In genomic region chr14:80212025-80212402, GRCh38 we compare ENCODE assay signal across 8 cellular contexts. TPM values are rescaled to one million over a fixed set of nuclear protein-coding genes. Genes with fewer than 3 reads are reported as not detected.
A peak's percentile ranks its signal among the peaks of the same experiment; 100 is the strongest.
DNase-seq lines count a peak whose midpoint lies in the region; ATAC-seq and TF ChIP-seq lines count a peak whose summit lies in the region.

No MANE protein-coding gene starts in this region.

- no peak overlapping the region for H3K4me2 ChIP-seq in mesenchymal stem cell (ENCODE audit: low read length, poor library complexity, severe bottlenecking)

- CTCF ChIA-PET in activated naive CD4-positive, alpha-beta T cell treated with anti-CD3 and anti-CD28 coated beads for 36 hours (lab: Charles Lee): no interaction called here

- H3K9me3 Mint-ChIP-seq in activated naive CD4-positive, alpha-beta T cell treated with anti-CD3 and anti-CD28 coated beads for 36 hours: no peaks in the 10 kb centered on the region

- peak overlapping the region; percentile 80 for H3K9ac ChIP-seq in mesenchymal stem cell (ENCODE audit: low read length)

- 15% methylated on average over 5 of the region's 5 CpGs for WGBS in mesenchymal stem cell

- H3K27me3 Mint-ChIP-seq in activated naive CD4-positive, alpha-beta T cell treated with anti-CD3 and anti-CD28 coated beads for 36 hours (ENCODE audit: low read depth): peaks cover 2% of the 10 kb centered on the region

- H2AK5ac ChIP-seq in mesenchymal stem cell (ENCODE audit: low read length, severe bottlenecking): no peak overlapping the region

- no peak overlapping the region for H4K91ac ChIP-seq in mesenchymal stem cell (ENCODE audit: low read length)

- H3K4ac ChIP-seq in mesenchymal stem cell (ENCODE audit: low read depth in 1 of 2, low read length in 2 of 2): no peak overlapping the region

- no peak overlapping the region for H2BK5ac ChIP-seq in mesenchymal stem cell (ENCODE audit: low read depth, low read length, poor library complexity, severe bottlenecking)

- H3K27me3 ChIP-seq in BE2C (no peaks in the 10 kb centered on the region; the same call in 1 of the 2 replicates), mesenchymal stem cell (ENCODE audit: control insufficient read depth in 1 of 2, insufficient read depth in 1 of 2, low read length in 2 of 2) (peaks cover 0 to 10% of the 10 kb centered on the region in 2 experiments), uterus (no peaks in the 10 kb centered on the region)

- peaks cover 4% of the 10 kb centered on the region for H3K4me1 Mint-ChIP-seq in activated naive CD4-positive, alpha-beta T cell treated with anti-CD3 and anti-CD28 coated beads for 36 hours (ENCODE audit: low read depth)

- no peaks in the 10 kb centered on the region for H3K36me3 Mint-ChIP-seq in activated naive CD4-positive, alpha-beta T cell treated with anti-CD3 and anti-CD28 coated beads for 36 hours (ENCODE audit: low read depth)

- in situ Hi-C loops in astrocyte of the cerebellum (cut with HindIII; ENCODE audit: low sequenced_read_pairs): no loop called here

- H3K4me1 ChIP-seq in BE2C (no peaks in the 10 kb centered on the region), mesenchymal stem cell (ENCODE audit: control insufficient read depth, insufficient read depth, low read depth, low read length) (no peaks in the 10 kb centered on the region), uterus (no peaks in the 10 kb centered on the region)

- no peak for TF ChIP-seq CTCF in BE2C (IDR thresholded peaks at IDR 0.05; ENCODE audit: low read depth, low read length)
- no peak for TF ChIP-seq CTCF in astrocyte of the cerebellum (IDR thresholded peaks at IDR 0.05; ENCODE audit: low read depth, low read length, missing control alignments)
- no peak for TF ChIP-seq CTCF in uterus (IDR thresholded peaks at IDR 0.05)

- H2BK120ac ChIP-seq in mesenchymal stem cell (ENCODE audit: low read depth, low read length): no peak overlapping the region

- H3K9me3 ChIP-seq in BE2C (no peaks in the 10 kb centered on the region), mesenchymal stem cell (ENCODE audit: control insufficient read depth, low read length) (no peaks in the 10 kb centered on the region), uterus (no peaks in the 10 kb centered on the region)

- H3K18ac ChIP-seq in mesenchymal stem cell (ENCODE audit: low read depth in 1 of 2, low read length in 2 of 2): no peak overlapping the region

- no peaks in the 10 kb centered on the region for H3K79me1 ChIP-seq in mesenchymal stem cell (replicated peaks; ENCODE audit: low read length, poor library complexity, severe bottlenecking)

- intact Hi-C loops in activated naive CD4-positive, alpha-beta T cell treated with anti-CD3 and anti-CD28 coated beads for 36 hours (cut with micrococcal nuclease): loop anchor here (10.0 kb wide), 1 partner anchor 373 kb away; no protein-coding TSS in a partner anchor
- intact Hi-C loops in uterus (cut with DNase I; ENCODE audit: low total_unique reads): no loop called here

- H2AFZ ChIP-seq in mesenchymal stem cell (ENCODE audit: low read depth, low read length): no peak overlapping the region

- no peaks in the 10 kb centered on the region for H3K36me3 ChIP-seq in BE2C
- no peaks in the 10 kb centered on the region for H3K36me3 ChIP-seq in mesenchymal stem cell (ENCODE audit: control insufficient read depth in 1 of 2, insufficient read depth in 2 of 2, low read depth in 1 of 2, low read length in 2 of 2)
- no peaks in the 10 kb centered on the region for H3K36me3 ChIP-seq in uterus

- 0 out of 2 replicates have a peak overlapping the region, but pooled peaks have one; percentile 2 for H3K4me3 ChIP-seq in BE2C (ENCODE audit: low read depth, low read length)
- peak overlapping the region; percentile 28 for H3K4me3 ChIP-seq in astrocyte of the cerebellum (ENCODE audit: low read depth, low read length)
- H3K4me3 ChIP-seq in mesenchymal stem cell (ENCODE audit: insufficient read depth in 1 of 2, low read depth in 1 of 2, low read length in 2 of 2): peak overlapping the region in 1 of 2 experiments; percentile 68
- H3K4me3 ChIP-seq in uterus: peak overlapping the region in 1 of 2 donors; percentile 21

- no peak overlapping the region for H3K27ac Mint-ChIP-seq in activated naive CD4-positive, alpha-beta T cell treated with anti-CD3 and anti-CD28 coated beads for 36 hours

- H3K4me3 Mint-ChIP-seq in activated naive CD4-positive, alpha-beta T cell treated with anti-CD3 and anti-CD28 coated beads for 36 hours: no peak overlapping the region

- H2BK15ac ChIP-seq in mesenchymal stem cell (ENCODE audit: low read depth, poor library complexity, severe bottlenecking): no peak overlapping the region

- no peak for DNase-seq in BE2C
- DNase-seq in astrocyte of the cerebellum (ENCODE audit: low read depth): peak; percentile 38
- peak; percentile 80 for DNase-seq in mesenchymal stem cell
- no peak for DNase-seq in activated naive CD4-positive, alpha-beta T cell treated with anti-CD3 and anti-CD28 coated beads for 36 hours
- DNase-seq in uterus: no peak
- DNase-seq in activated gamma-delta T cell (lab: John Stamatoyannopoulos, UW): no peak

- TF ChIP-seq POLR2A in uterus (IDR thresholded peaks at IDR 0.05): no peak

- peak; percentile 66 for ATAC-seq in HG02981 (IDR thresholded peaks at IDR 0.05; ENCODE audit: unreplicated experiment)
- no peak for ATAC-seq in GM18511 (IDR thresholded peaks at IDR 0.05; ENCODE audit: unreplicated experiment)

- no peak overlapping the region for H3K14ac ChIP-seq in mesenchymal stem cell (ENCODE audit: low read length in 2 of 2)

- H4K8ac ChIP-seq in mesenchymal stem cell (ENCODE audit: low read length): no peak overlapping the region

- no peak overlapping the region for H3K23ac ChIP-seq in mesenchymal stem cell (ENCODE audit: low read length in 2 of 2)

- H2BK12ac ChIP-seq in mesenchymal stem cell (ENCODE audit: low read length in 2 of 2): no peak overlapping the region

- H3K27ac ChIP-seq in mesenchymal stem cell (ENCODE audit: low read length, poor library complexity, severe bottlenecking): no peak overlapping the region
- no peak overlapping the region for H3K27ac ChIP-seq in uterus

RNA-seq across cellular contexts. Expression of gene DIO2, which starts 0.7 kb away (rescaled TPM):
- polyA plus RNA-seq in BE2C (2012; ENCODE audit: insufficient read depth, insufficient read length, low read depth): not detected
- 2.1 TPM for polyA plus RNA-seq in mesenchymal stem cell (2013, experiment 1 of 2)
- polyA plus RNA-seq in mesenchymal stem cell (2013, experiment 2 of 2): 2.8 TPM
- total RNA-seq in activated naive CD4-positive, alpha-beta T cell treated with anti-CD3 and anti-CD28 coated beads for 36 hours: not detected
- 1 to 10 TPM in 2 of 4 donors, under 1 TPM in 1, not detected in 1; 0.15 to 6.2 (median 1.8) TPM for total RNA-seq in uterus

Comparison
In these comparisons a context has a peak if more than half of its experiments do, and no peak if none do; other contexts are left out.
1. DNase-seq: peak in astrocyte of the cerebellum (single experiment) and mesenchymal stem cell (single experiment); none in BE2C (single experiment), activated naive CD4-positive, alpha-beta T cell treated with anti-CD3 and anti-CD28 coated beads for 36 hours (single experiment), uterus (0 of 2) and activated gamma-delta T cell (single experiment).